Comparison of ENCODE assay signal across 16 cellular contexts in the genomic region with DNA sequence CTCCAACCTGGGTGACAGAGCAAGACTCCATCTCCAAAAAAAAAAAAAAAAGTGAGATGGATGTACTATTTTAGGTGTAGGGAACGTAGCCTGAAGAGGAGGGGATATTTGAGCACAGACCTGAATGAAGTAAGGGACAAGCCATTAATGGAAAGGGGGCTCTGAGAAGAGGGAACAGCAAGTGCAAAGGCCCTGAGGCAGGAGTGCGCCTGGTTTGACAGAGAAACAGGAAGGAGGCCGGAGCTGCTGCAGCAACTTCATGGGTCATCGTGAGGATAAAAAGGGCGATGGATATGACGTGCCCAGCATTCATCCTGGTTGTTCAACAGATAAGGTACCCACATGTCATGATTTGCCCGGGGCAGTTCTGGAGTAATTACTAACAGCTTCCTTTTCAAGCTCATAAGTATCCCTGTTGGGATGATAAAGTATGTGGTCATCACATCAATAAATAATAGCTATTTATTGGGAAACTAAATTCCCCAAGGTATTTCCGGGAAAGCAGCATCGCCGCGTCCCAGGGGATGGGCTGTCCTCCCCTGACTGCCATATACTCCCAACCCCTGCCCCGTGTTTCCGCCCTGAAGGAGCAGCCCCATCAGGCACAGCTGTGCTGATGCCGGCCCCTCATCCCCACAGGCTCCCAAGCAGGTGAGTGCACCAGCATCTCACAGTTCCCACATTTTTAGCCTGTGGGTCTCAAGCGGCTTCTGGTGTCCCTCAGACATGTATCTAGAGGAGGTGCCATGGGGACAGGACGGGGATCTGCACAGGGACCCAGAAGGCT.
"Had no signal": no experiment of that assay in that cellular context is flagged by ENCODE, and none has a peak within 500 bp of the region (broad histone marks: within the 10 kb centered on the region; RNA-seq: fewer than 3 reads in every experiment).

No MANE protein-coding gene starts in this region.

- ATAC-seq: activated CD4-positive, alpha-beta T cell treated with anti-CD3 and anti-CD28 coated beads for 36 hours; activated CD8-positive, alpha-beta memory T cell treated with anti-CD3 and anti-CD28 coated beads, Interleukin-2, amount 10 ng/mL, durations not matched to agents 7 days and 5 days; gastroesophageal sphincter; left lung; naive thymus-derived CD8-positive, alpha-beta T cell; stimulated activated memory B cell treated with anti-CD40 and anti-IgM and Interleukin-4, amounts not matched to agents 10 μg/mL and 1 μg/mL and 100 μg/mL, for 72 hours had no signal

- H3K9me3 Mint-ChIP-seq: activated CD4-positive, alpha-beta memory T cell treated with anti-CD3 and anti-CD28 coated beads for 36 hours; naive thymus-derived CD8-positive, alpha-beta T cell; stimulated activated memory B cell treated with anti-CD40 and anti-IgM and Interleukin-4, amounts not matched to agents 10 μg/mL and 1 μg/mL and 100 μg/mL, for 72 hours had no signal

- DNase-seq: activated CD4-positive, alpha-beta memory T cell treated with anti-CD3 and anti-CD28 coated beads for 36 hours; activated CD4-positive, alpha-beta T cell treated with anti-CD3 and anti-CD28 coated beads for 36 hours; activated CD8-positive, alpha-beta memory T cell treated with anti-CD3 and anti-CD28 coated beads, Interleukin-2, amount 10 ng/mL, durations not matched to agents 7 days and 5 days; activated naive CD4-positive, alpha-beta T cell treated with anti-CD3 and anti-CD28 coated beads, Interleukin-2, amount 50 U/mL, for 16 hours; activated T-cell treated with anti-CD3 and anti-CD28 coated beads, Interleukin-2, amount 50 U/mL, for 1 hour; erythroblast; islet precursor cell; naive thymus-derived CD8-positive, alpha-beta T cell; nucleus accumbens; retina; stimulated activated CD4-positive, alpha-beta T cell treated with anti-CD3 and anti-CD28 coated beads, Interleukin-12 subunit alpha, Interleukin-12 subunit beta, amount 100 ng/mL, for 4 hours; uterus had no signal

- H3K4me3 ChIP-seq: cardiac muscle cell, gastroesophageal sphincter, left lung, uterus had no signal

- H3K27ac ChIP-seq: cardiac muscle cell, gastroesophageal sphincter, left lung, uterus had no signal

- H3K9me3 ChIP-seq: gastroesophageal sphincter, left lung, uterus had no signal

- H3K4me1 Mint-ChIP-seq: activated CD4-positive, alpha-beta T cell treated with anti-CD3 and anti-CD28 coated beads for 36 hours; activated CD8-positive, alpha-beta memory T cell treated with anti-CD3 and anti-CD28 coated beads, Interleukin-2, amount 10 ng/mL, durations not matched to agents 7 days and 5 days; naive thymus-derived CD8-positive, alpha-beta T cell; stimulated activated memory B cell treated with anti-CD40 and anti-IgM and Interleukin-4, amounts not matched to agents 10 μg/mL and 1 μg/mL and 100 μg/mL, for 72 hours had no signal

- H3K36me3 ChIP-seq: cardiac muscle cell, gastroesophageal sphincter, left lung, uterus had no signal

- H3K27me3 ChIP-seq: cardiac muscle cell, uterus had no signal

- H3K4me1 ChIP-seq: gastroesophageal sphincter, left lung, uterus had no signal

- H3K27ac Mint-ChIP-seq: activated CD4-positive, alpha-beta memory T cell treated with anti-CD3 and anti-CD28 coated beads for 36 hours; activated CD4-positive, alpha-beta T cell treated with anti-CD3 and anti-CD28 coated beads for 36 hours; activated CD8-positive, alpha-beta memory T cell treated with anti-CD3 and anti-CD28 coated beads, Interleukin-2, amount 10 ng/mL, durations not matched to agents 7 days and 5 days; stimulated activated memory B cell treated with anti-CD40 and anti-IgM and Interleukin-4, amounts not matched to agents 10 μg/mL and 1 μg/mL and 100 μg/mL, for 72 hours had no signal

- H3K4me3 Mint-ChIP-seq: activated CD4-positive, alpha-beta memory T cell treated with anti-CD3 and anti-CD28 coated beads for 36 hours; activated CD4-positive, alpha-beta T cell treated with anti-CD3 and anti-CD28 coated beads for 36 hours; activated CD8-positive, alpha-beta memory T cell treated with anti-CD3 and anti-CD28 coated beads, Interleukin-2, amount 10 ng/mL, durations not matched to agents 7 days and 5 days; naive thymus-derived CD8-positive, alpha-beta T cell; stimulated activated memory B cell treated with anti-CD40 and anti-IgM and Interleukin-4, amounts not matched to agents 10 μg/mL and 1 μg/mL and 100 μg/mL, for 72 hours had no signal

- H3K36me3 Mint-ChIP-seq: activated CD4-positive, alpha-beta memory T cell treated with anti-CD3 and anti-CD28 coated beads for 36 hours; activated CD8-positive, alpha-beta memory T cell treated with anti-CD3 and anti-CD28 coated beads, Interleukin-2, amount 10 ng/mL, durations not matched to agents 7 days and 5 days; naive thymus-derived CD8-positive, alpha-beta T cell; stimulated activated memory B cell treated with anti-CD40 and anti-IgM and Interleukin-4, amounts not matched to agents 10 μg/mL and 1 μg/mL and 100 μg/mL, for 72 hours had no signal
